8 cellular contexts compared by ENCODE assay signal in the genomic region with DNA sequence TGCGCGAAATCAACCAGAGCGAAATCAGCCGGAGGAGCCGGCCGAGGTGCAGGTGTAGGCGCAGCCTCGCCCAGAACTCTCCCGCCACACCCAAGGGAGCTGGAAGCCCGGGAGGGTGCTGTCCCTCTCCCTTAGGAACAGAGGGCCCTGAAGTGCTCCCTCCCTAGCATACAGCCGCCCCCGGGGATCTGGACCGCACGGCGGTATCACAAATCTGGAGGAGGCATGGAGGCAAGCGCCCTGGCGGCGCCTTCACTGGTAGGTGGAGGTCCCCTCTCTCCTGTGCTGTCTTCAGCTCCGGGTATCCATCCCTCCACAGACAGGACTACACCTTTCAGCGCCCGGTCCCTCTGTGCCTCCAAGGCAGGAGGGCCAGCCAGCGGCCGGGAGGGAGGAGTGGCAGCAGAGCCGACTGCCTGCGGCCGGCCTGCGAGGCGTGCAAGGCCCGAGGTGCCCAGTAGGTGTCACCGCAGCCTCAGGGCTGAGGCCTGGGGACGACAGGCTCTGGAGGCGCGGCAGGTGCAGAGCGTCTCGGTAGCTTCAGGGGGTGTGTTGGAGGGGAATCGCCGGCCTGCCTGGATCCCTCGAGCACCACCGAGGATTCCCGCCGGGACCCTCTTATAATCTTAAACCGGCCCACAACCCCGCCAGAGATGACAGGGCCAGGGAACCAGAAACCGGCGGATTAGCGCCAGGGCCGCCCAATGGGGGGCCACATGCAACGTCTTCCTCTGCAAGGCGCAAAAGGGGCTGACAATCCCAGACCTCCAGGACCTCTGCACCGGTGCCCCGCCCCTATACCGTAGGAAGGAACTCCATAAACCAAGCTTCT. TPM values are rescaled to one million over a fixed set of nuclear protein-coding genes. Genes with fewer than 3 reads are reported as not detected.
DNase-seq lines count a peak whose midpoint lies in the region; ATAC-seq and TF ChIP-seq lines count a peak whose summit lies in the region.

No MANE protein-coding gene starts in this region.

- H3K27me3 Mint-ChIP-seq in activated T-cell treated with anti-CD3 and anti-CD28 coated beads, Interleukin-2, amount 50 U/mL, for 72 hours (ENCODE audit: low read depth), result peaks cover 66% of the 10 kb centered on the region
- H3K27me3 Mint-ChIP-seq in neural crest cell (ENCODE audit: low read depth), result peaks cover 83% of the 10 kb centered on the region
- H3K27me3 Mint-ChIP-seq in stimulated activated naive CD8-positive, alpha-beta T cell treated with anti-CD3 and anti-CD28 coated beads, Interleukin-15, amount 100 ng/mL, for 72 hours, result peaks cover 86% of the 10 kb centered on the region

- DNase-seq in CD1c-positive myeloid dendritic cell (ENCODE audit: extremely low spot score), result peak; percentile 84
- peak; percentile 84 for DNase-seq in HT-29 (ENCODE audit: low spot score)
- peak; percentile 82 for DNase-seq in OCI-M1 (lab: John Stamatoyannopoulos, UW)
- peak; percentile 87 to 88 for DNase-seq in activated T-cell treated with anti-CD3 and anti-CD28 coated beads, Interleukin-2, amount 50 U/mL, for 72 hours
- DNase-seq in fibroblast of the aortic adventitia (ENCODE audit: low read depth), result peak; percentile 60
- peak; percentile 62 for DNase-seq in neural crest cell (ENCODE audit: low read depth, low spot score)
- DNase-seq in stimulated activated naive CD8-positive, alpha-beta T cell treated with anti-CD3 and anti-CD28 coated beads, Interleukin-15, amount 100 ng/mL, for 72 hours, result peak; percentile 83 to 84

- H3K4me3 Mint-ChIP-seq in activated T-cell treated with anti-CD3 and anti-CD28 coated beads, Interleukin-2, amount 50 U/mL, for 72 hours, result peak overlapping the region; percentile 77 to 84
- no peak overlapping the region for H3K4me3 Mint-ChIP-seq in neural crest cell
- H3K4me3 Mint-ChIP-seq in stimulated activated naive CD8-positive, alpha-beta T cell treated with anti-CD3 and anti-CD28 coated beads, Interleukin-15, amount 100 ng/mL, for 72 hours, result peak overlapping the region; percentile 76 to 85

- no peak overlapping the region for H3K4me3 ChIP-seq in fibroblast of the aortic adventitia (ENCODE audit: low read depth, low read length)

- H3K4me1 Mint-ChIP-seq in activated T-cell treated with anti-CD3 and anti-CD28 coated beads, Interleukin-2, amount 50 U/mL, for 72 hours (ENCODE audit: low read depth), result peaks cover 18% of the 10 kb centered on the region
- no peaks in the 10 kb centered on the region for H3K4me1 Mint-ChIP-seq in neural crest cell
- H3K4me1 Mint-ChIP-seq in stimulated activated naive CD8-positive, alpha-beta T cell treated with anti-CD3 and anti-CD28 coated beads, Interleukin-15, amount 100 ng/mL, for 72 hours, result peaks cover 30% of the 10 kb centered on the region

- H3K9me3 Mint-ChIP-seq in activated T-cell treated with anti-CD3 and anti-CD28 coated beads, Interleukin-2, amount 50 U/mL, for 72 hours, result no peaks in the 10 kb centered on the region
- no peaks in the 10 kb centered on the region for H3K9me3 Mint-ChIP-seq in neural crest cell
- no peaks in the 10 kb centered on the region for H3K9me3 Mint-ChIP-seq in stimulated activated naive CD8-positive, alpha-beta T cell treated with anti-CD3 and anti-CD28 coated beads, Interleukin-15, amount 100 ng/mL, for 72 hours

- no peaks in the 10 kb centered on the region for H3K36me3 Mint-ChIP-seq in activated T-cell treated with anti-CD3 and anti-CD28 coated beads, Interleukin-2, amount 50 U/mL, for 72 hours (ENCODE audit: insufficient read depth in 2 of 2)
- no peaks in the 10 kb centered on the region for H3K36me3 Mint-ChIP-seq in neural crest cell (ENCODE audit: low read depth)

- peak; percentile 94 for ATAC-seq in GM19463 (IDR thresholded peaks at IDR 0.05; ENCODE audit: unreplicated experiment)
- peak; percentile 92 to 93 for ATAC-seq in activated T-cell treated with anti-CD3 and anti-CD28 coated beads, Interleukin-2, amount 50 U/mL, for 72 hours (replicated peaks in 1 of 2)
- ATAC-seq in stimulated activated naive CD8-positive, alpha-beta T cell treated with anti-CD3 and anti-CD28 coated beads, Interleukin-15, amount 100 ng/mL, for 72 hours, result peak; percentile 90

- no peak overlapping the region for H3K27ac Mint-ChIP-seq in activated T-cell treated with anti-CD3 and anti-CD28 coated beads, Interleukin-2, amount 50 U/mL, for 72 hours
- H3K27ac Mint-ChIP-seq in neural crest cell (ENCODE audit: unreplicated experiment), result no peak overlapping the region
- no peak overlapping the region for H3K27ac Mint-ChIP-seq in stimulated activated naive CD8-positive, alpha-beta T cell treated with anti-CD3 and anti-CD28 coated beads, Interleukin-15, amount 100 ng/mL, for 72 hours

- peak; percentile 91 for TF ChIP-seq CTCF in fibroblast of the aortic adventitia (IDR thresholded peaks at IDR 0.05; ENCODE audit: insufficient read depth, low read length)
- peak; percentile 81 for TF ChIP-seq CTCF in neural crest cell (conservative IDR thresholded peaks at IDR 0.05)

RNA-seq across cellular contexts. Expression of a gene that starts 2.8 kb away (rescaled TPM):
- 12.3 and 13.4 TPM in 2 replicates for total RNA-seq in HT-29 (2014; rRNA removed; shearing (Covaris generic))
- total RNA-seq in activated T-cell treated with anti-CD3 and anti-CD28 coated beads, Interleukin-2, amount 50 U/mL, for 72 hours, result under 1 TPM; 0.12 to 0.14 TPM
- 0.09 TPM in 1 of 2 replicates, not detected in the other for total RNA-seq in fibroblast of the aortic adventitia (ENCODE audit: low replicate concordance)
- 0.16 TPM in 1 of 2 replicates, not detected in the other for total RNA-seq in neural crest cell

RNA-seq across cellular contexts. Expression of a gene that starts 16.6 kb away (rescaled TPM):
- not detected in 2 replicates for total RNA-seq in HT-29 (2014; rRNA removed; shearing (Covaris generic))
- total RNA-seq in activated T-cell treated with anti-CD3 and anti-CD28 coated beads, Interleukin-2, amount 50 U/mL, for 72 hours, result not detected
- total RNA-seq in fibroblast of the aortic adventitia (ENCODE audit: low replicate concordance), result not detected in 2 replicates
- total RNA-seq in neural crest cell, result 0.93 and 1.4 TPM in 2 replicates

Comparison
In these comparisons a context has a peak if more than half of its experiments do, and no peak if none do; other contexts are left out.
1. RNA of a gene that starts 2.8 kb away (total RNA-seq): 12.3 to 13.4 TPM in HT-29; 0.16 TPM in neural crest cell, 0.12 to 0.14 TPM in activated T-cell treated with anti-CD3 and anti-CD28 coated beads, Interleukin-2, amount 50 U/mL, for 72 hours and 0.09 TPM in fibroblast of the aortic adventitia; every median in the first group is over 10 times any median in the second.
2. Peak in every context shown above with its lines, with median percentiles within 50 percentile points of each other: DNase-seq and ATAC-seq.